20 cellular contexts compared by ENCODE assay signal in genomic region chr5:67816456-67816855, GRCh38.
A peak's percentile ranks its signal among the peaks of the same experiment; 100 is the strongest.
DNase-seq lines count a peak whose midpoint lies in the region; ATAC-seq and TF ChIP-seq lines count a peak whose summit lies in the region.
"Had no signal": no experiment of that assay in that cellular context is flagged by ENCODE, and none has a peak within 500 bp of the region (broad histone marks: within the 10 kb centered on the region; RNA-seq: fewer than 3 reads in every experiment).

No MANE protein-coding gene starts in this region.

- no peak overlapping the region for H3K4me3 ChIP-seq in right atrium auricular region
- no peak overlapping the region for H3K4me3 ChIP-seq in right cardiac atrium (ENCODE audit: low read length)
- H3K4me3 ChIP-seq in endodermal cell (ENCODE audit: low read length), result no peak overlapping the region
- H3K4me3 ChIP-seq: A549, Peyer's patch, thyroid gland had no signal

- no peak for ATAC-seq in right cardiac atrium
- ATAC-seq: A549; stimulated activated memory B cell treated with anti-CD40 and anti-IgM and Interleukin-4, amounts not matched to agents 10 μg/mL and 1 μg/mL and 100 μg/mL, for 72 hours had no signal

- H3K36me3 Mint-ChIP-seq in endodermal cell (ENCODE audit: low read depth), result peaks cover 6% of the 10 kb centered on the region
- H3K36me3 Mint-ChIP-seq in activated CD4-positive, alpha-beta memory T cell treated with anti-CD3 and anti-CD28 coated beads, Interleukin-2, amount 10 ng/mL, durations not matched to agents 7 days and 5 days (ENCODE audit: low read depth), result no peaks in the 10 kb centered on the region
- H3K36me3 Mint-ChIP-seq: stimulated activated memory B cell treated with anti-CD40 and anti-IgM and Interleukin-4, amounts not matched to agents 10 μg/mL and 1 μg/mL and 100 μg/mL, for 72 hours had no signal

- H3K9me3 ChIP-seq in right atrium auricular region, result no peaks in the 10 kb centered on the region
- H3K9me3 ChIP-seq in right cardiac atrium (ENCODE audit: control insufficient read depth, low read length), result no peaks in the 10 kb centered on the region
- peaks cover 4% of the 10 kb centered on the region for H3K9me3 ChIP-seq in endodermal cell (ENCODE audit: control insufficient read depth, low read length)
- H3K9me3 ChIP-seq: A549, Peyer's patch, thyroid gland had no signal

- POLR2A ChIA-PET in activated CD4-positive, alpha-beta memory T cell treated with anti-CD3 and anti-CD28 coated beads, Interleukin-2, amount 10 ng/mL, durations not matched to agents 7 days and 5 days (lab: Charles Lee), result no interaction called here

- peaks cover 12% of the 10 kb centered on the region for H3K4me1 Mint-ChIP-seq in endodermal cell
- no peaks in the 10 kb centered on the region for H3K4me1 Mint-ChIP-seq in activated CD4-positive, alpha-beta memory T cell treated with anti-CD3 and anti-CD28 coated beads, Interleukin-2, amount 10 ng/mL, durations not matched to agents 7 days and 5 days
- H3K4me1 Mint-ChIP-seq: activated CD4-positive, alpha-beta T cell treated with anti-CD3 and anti-CD28 coated beads for 36 hours; stimulated activated memory B cell treated with anti-CD40 and anti-IgM and Interleukin-4, amounts not matched to agents 10 μg/mL and 1 μg/mL and 100 μg/mL, for 72 hours had no signal

- DNase-seq in right atrium auricular region (ENCODE audit: low spot score), result no peak
- DNase-seq in right cardiac atrium, result no peak
- no peak for DNase-seq in endodermal cell
- DNase-seq in kidney tubule cell (ENCODE audit: low spot score), result peak; percentile 30
- DNase-seq in NCI-H1105 treated with DMSO at 0.1 percent for 48 hours (lab: John Stamatoyannopoulos, UW), result no peak
- no peak for DNase-seq in SIG-M5 (lab: John Stamatoyannopoulos, UW)
- no peak for DNase-seq in NCI-H1417 treated with DMSO at 0.1 percent for 48 hours (lab: John Stamatoyannopoulos, UW)
- DNase-seq in activated CD4-positive, alpha-beta memory T cell treated with anti-CD3 and anti-CD28 coated beads, Interleukin-2, amount 10 ng/mL, durations not matched to agents 7 days and 5 days, result no peak
- DNase-seq: activated CD4-positive, alpha-beta T cell treated with anti-CD3 and anti-CD28 coated beads for 36 hours; activated naive CD4-positive, alpha-beta T cell treated with anti-CD3 and anti-CD28 coated beads for 36 hours; aorta; DMS153; NCI-H1694; NCI-H2227 treated with DMSO at 0.1 percent for 48 hours; nephron progenitor cell; Peyer's patch; stimulated activated CD4-positive, alpha-beta T cell treated with anti-CD3 and anti-CD28 coated beads, Interleukin-15, amount 100 ng/mL, for 24 hours; thyroid gland had no signal

- H3K4me1 ChIP-seq in right atrium auricular region (peaks cover 0 to 31% of the 10 kb centered on the region in 2 donors), right cardiac atrium (ENCODE audit: control insufficient read depth, insufficient read depth, low read length) (peaks cover 2% of the 10 kb centered on the region), endodermal cell (ENCODE audit: control insufficient read depth, insufficient read depth, low read length) (no peaks in the 10 kb centered on the region)
- H3K4me1 ChIP-seq: A549 had no signal

- no peak overlapping the region for H3K27ac Mint-ChIP-seq in endodermal cell
- H3K27ac Mint-ChIP-seq in activated CD4-positive, alpha-beta memory T cell treated with anti-CD3 and anti-CD28 coated beads, Interleukin-2, amount 10 ng/mL, durations not matched to agents 7 days and 5 days, result no peak overlapping the region
- H3K27ac Mint-ChIP-seq: activated CD4-positive, alpha-beta T cell treated with anti-CD3 and anti-CD28 coated beads for 36 hours; activated naive CD4-positive, alpha-beta T cell treated with anti-CD3 and anti-CD28 coated beads for 36 hours; stimulated activated memory B cell treated with anti-CD40 and anti-IgM and Interleukin-4, amounts not matched to agents 10 μg/mL and 1 μg/mL and 100 μg/mL, for 72 hours had no signal

- H3K27ac ChIP-seq in right atrium auricular region (peak overlapping the region; percentile 55 to 75), right cardiac atrium (ENCODE audit: low read length) (no peak overlapping the region), endodermal cell (ENCODE audit: low read depth, low read length) (no peak overlapping the region)
- H3K27ac ChIP-seq: A549, Peyer's patch, thyroid gland had no signal

- H3K9ac ChIP-seq in endodermal cell (ENCODE audit: extremely low read depth, low read length, poor library complexity, severe bottlenecking), result no peak overlapping the region

- peak overlapping the region; percentile 72 for H3K4me3 Mint-ChIP-seq in endodermal cell
- H3K4me3 Mint-ChIP-seq in activated CD4-positive, alpha-beta memory T cell treated with anti-CD3 and anti-CD28 coated beads, Interleukin-2, amount 10 ng/mL, durations not matched to agents 7 days and 5 days, result no peak overlapping the region
- H3K4me3 Mint-ChIP-seq: activated CD4-positive, alpha-beta T cell treated with anti-CD3 and anti-CD28 coated beads for 36 hours; activated naive CD4-positive, alpha-beta T cell treated with anti-CD3 and anti-CD28 coated beads for 36 hours; stimulated activated memory B cell treated with anti-CD40 and anti-IgM and Interleukin-4, amounts not matched to agents 10 μg/mL and 1 μg/mL and 100 μg/mL, for 72 hours had no signal

- intact Hi-C loops in right cardiac atrium (cut with DNase I), result loop anchor here in 1 of 4 donors (10.0 kb wide), 2 partner anchors 128 to 448 kb away; no protein-coding TSS in a partner anchor

- H3K27me3 ChIP-seq in right atrium auricular region, result no peaks in the 10 kb centered on the region
- H3K27me3 ChIP-seq in right cardiac atrium (ENCODE audit: control insufficient read depth, insufficient read depth), result no peaks in the 10 kb centered on the region
- no peaks in the 10 kb centered on the region for H3K27me3 ChIP-seq in endodermal cell (ENCODE audit: control insufficient read depth, insufficient read depth, low read length, poor library complexity, severe bottlenecking)
- H3K27me3 ChIP-seq: Peyer's patch, thyroid gland had no signal

- peaks cover 21% of the 10 kb centered on the region for H3K9me3 Mint-ChIP-seq in endodermal cell
- H3K9me3 Mint-ChIP-seq in activated CD4-positive, alpha-beta memory T cell treated with anti-CD3 and anti-CD28 coated beads, Interleukin-2, amount 10 ng/mL, durations not matched to agents 7 days and 5 days, result no peaks in the 10 kb centered on the region

- no peaks in the 10 kb centered on the region for H3K27me3 Mint-ChIP-seq in endodermal cell (ENCODE audit: insufficient read depth)
- H3K27me3 Mint-ChIP-seq in activated CD4-positive, alpha-beta memory T cell treated with anti-CD3 and anti-CD28 coated beads, Interleukin-2, amount 10 ng/mL, durations not matched to agents 7 days and 5 days, result no peaks in the 10 kb centered on the region
- H3K27me3 Mint-ChIP-seq: activated CD4-positive, alpha-beta T cell treated with anti-CD3 and anti-CD28 coated beads for 36 hours had no signal

- H3K36me3 ChIP-seq in right atrium auricular region (no peaks in the 10 kb centered on the region), endodermal cell (ENCODE audit: control insufficient read depth, insufficient read depth, low read length) (no peaks in the 10 kb centered on the region)
- H3K36me3 ChIP-seq: Peyer's patch, thyroid gland had no signal

- CTCF ChIA-PET in activated CD4-positive, alpha-beta memory T cell treated with anti-CD3 and anti-CD28 coated beads, Interleukin-2, amount 10 ng/mL, durations not matched to agents 7 days and 5 days (lab: Charles Lee), result no interaction called here

- no peak for TF ChIP-seq CTCF in right atrium auricular region (IDR thresholded peaks at IDR 0.05)
- no peak for TF ChIP-seq CTCF in endodermal cell (conservative IDR thresholded peaks at IDR 0.05)

Comparison
In these comparisons a context has a peak if more than half of its experiments do, and no peak if none do; other contexts are left out.
1. H3K27ac ChIP-seq: peak in right atrium auricular region (2 of 2); none in right cardiac atrium (single experiment) and endodermal cell (single experiment).